Comparison of ENCODE assay signal across 13 cellular contexts in genomic region chr11:126079640-126080205, GRCh38. TPM values are rescaled to one million over a fixed set of nuclear protein-coding genes. Genes with fewer than 3 reads are reported as not detected.
A peak's percentile ranks its signal among the peaks of the same experiment; 100 is the strongest.
DNase-seq lines count a peak whose midpoint lies in the region; ATAC-seq, FAIRE-seq and TF ChIP-seq lines count a peak whose summit lies in the region.
"Had no signal": no experiment of that assay in that cellular context is flagged by ENCODE, and none has a peak within 500 bp of the region (broad histone marks: within the 10 kb centered on the region; RNA-seq: fewer than 3 reads in every experiment).

No MANE protein-coding gene starts in this region.

- no peaks in the 10 kb centered on the region for H3K36me3 ChIP-seq in muscle layer of colon (ENCODE audit: insufficient read depth, low read length)
- H3K36me3 ChIP-seq: MG63 had no signal

- no peak for TF ChIP-seq CTCF in A549 (IDR thresholded peaks at IDR 0.05)

- POLR2A ChIA-PET in A549 (lab: Yijun Ruan, JAX), result no interaction called here
- POLR2A ChIA-PET in HEK293T (lab: Yijun Ruan, JAX), result no interaction called here

- H3K27ac ChIP-seq in A549, result peak overlapping the region; percentile 25 to 59; a peak in 4 of 6 replicates
- peak overlapping the region; percentile 69 for H3K27ac ChIP-seq in muscle layer of colon (ENCODE audit: low read depth, low read length)

- no peak overlapping the region for H3K9ac ChIP-seq in muscle layer of colon (ENCODE audit: low read length)

- peaks cover 17% of the 10 kb centered on the region for H3K4me1 ChIP-seq in A549
- H3K4me1 ChIP-seq in muscle layer of colon (ENCODE audit: insufficient read depth, low read length), result peaks cover 25% of the 10 kb centered on the region

- WGBS in A549 (ENCODE audit: missing lambda C conversion rate), result 30% methylated on average over 5 of the region's 6 CpGs

- no peaks in the 10 kb centered on the region for H3K27me3 ChIP-seq in muscle layer of colon (ENCODE audit: control insufficient read depth in 1 of 2, insufficient read depth in 2 of 2, low read length in 2 of 2)
- H3K27me3 ChIP-seq: MG63 had no signal

- peak overlapping the region; percentile 61 for H3K4me2 ChIP-seq in A549

- no peaks in the 10 kb centered on the region for H3K4me1 Mint-ChIP-seq in stimulated activated memory B cell treated with anti-CD40 and anti-IgM and Interleukin-4, amounts not matched to agents 10 μg/mL and 1 μg/mL and 100 μg/mL, for 72 hours
- H3K4me1 Mint-ChIP-seq: B cell had no signal

- no peaks in the 10 kb centered on the region for H3K9me3 Mint-ChIP-seq in stimulated activated memory B cell treated with anti-CD40 and anti-IgM and Interleukin-4, amounts not matched to agents 10 μg/mL and 1 μg/mL and 100 μg/mL, for 72 hours
- H3K9me3 Mint-ChIP-seq: stimulated activated effector memory CD8-positive, alpha-beta T cell treated with anti-CD3 and anti-CD28 coated beads, Interleukin-12 subunit alpha, Interleukin-12 subunit beta, amount 100 ng/mL, for 72 hours had no signal

- no peak overlapping the region for H3K27ac Mint-ChIP-seq in stimulated activated memory B cell treated with anti-CD40 and anti-IgM and Interleukin-4, amounts not matched to agents 10 μg/mL and 1 μg/mL and 100 μg/mL, for 72 hours
- H3K27ac Mint-ChIP-seq: B cell; stimulated activated effector memory CD8-positive, alpha-beta T cell treated with anti-CD3 and anti-CD28 coated beads, Interleukin-12 subunit alpha, Interleukin-12 subunit beta, amount 100 ng/mL, for 72 hours had no signal

- TF ChIP-seq RAD21 in A549 (conservative IDR thresholded peaks at IDR 0.05 in 1 of 2, IDR thresholded peaks at IDR 0.05 in 1 of 2), result no peak

- H3K4me3 ChIP-seq in A549 (no peak overlapping the region), muscle layer of colon (ENCODE audit: low read depth in 1 of 2, low read length in 2 of 2) (no peak overlapping the region)
- H3K4me3 ChIP-seq: MG63 had no signal

- no peaks in the 10 kb centered on the region for H3K9me3 ChIP-seq in A549
- H3K9me3 ChIP-seq in muscle layer of colon (ENCODE audit: low read length), result no peaks in the 10 kb centered on the region
- H3K9me3 ChIP-seq: MG63 had no signal

- H3K4me3 Mint-ChIP-seq in stimulated activated memory B cell treated with anti-CD40 and anti-IgM and Interleukin-4, amounts not matched to agents 10 μg/mL and 1 μg/mL and 100 μg/mL, for 72 hours, result no peak overlapping the region
- H3K4me3 Mint-ChIP-seq: B cell; stimulated activated effector memory CD8-positive, alpha-beta T cell treated with anti-CD3 and anti-CD28 coated beads, Interleukin-12 subunit alpha, Interleukin-12 subunit beta, amount 100 ng/mL, for 72 hours had no signal

- ATAC-seq in A549, result peak; percentile 57 to 58; a peak in 4 of 6 replicates
- peak; percentile 81 for ATAC-seq in SK-N-SH treated with all-trans-retinoic acid at 6 μM for 48 hours
- no peak for ATAC-seq in GM18498 (IDR thresholded peaks at IDR 0.05; ENCODE audit: unreplicated experiment)
- ATAC-seq in stimulated activated memory B cell treated with anti-CD40 and anti-IgM and Interleukin-4, amounts not matched to agents 10 μg/mL and 1 μg/mL and 100 μg/mL, for 72 hours, result no peak
- no peak for ATAC-seq in GM18873 (IDR thresholded peaks at IDR 0.05; ENCODE audit: low FRiP score, unreplicated experiment)
- ATAC-seq: stimulated activated effector memory CD8-positive, alpha-beta T cell treated with anti-CD3 and anti-CD28 coated beads, Interleukin-12 subunit alpha, Interleukin-12 subunit beta, amount 100 ng/mL, for 72 hours had no signal

- DNase-seq in A549 (ENCODE audit: low read depth in 1 of 2, low spot score in 1 of 2), result no peak
- DNase-seq in HEK293T (ENCODE audit: extremely low spot score), result peak; percentile 48
- no peak for DNase-seq in activated effector memory CD4-positive, alpha-beta T cell treated with Interleukin-2 at 50 U/mL for 16 hours
- DNase-seq: amniotic stem cell had no signal

- no peak for FAIRE-seq in A549 (lab: Jason Lieb, UNC)
- FAIRE-seq: endometrium had no signal

- TF ChIP-seq EP300 in A549 (IDR thresholded peaks at IDR 0.05), result no peak

- no peaks in the 10 kb centered on the region for H3K36me3 Mint-ChIP-seq in stimulated activated memory B cell treated with anti-CD40 and anti-IgM and Interleukin-4, amounts not matched to agents 10 μg/mL and 1 μg/mL and 100 μg/mL, for 72 hours
- H3K36me3 Mint-ChIP-seq: stimulated activated effector memory CD8-positive, alpha-beta T cell treated with anti-CD3 and anti-CD28 coated beads, Interleukin-12 subunit alpha, Interleukin-12 subunit beta, amount 100 ng/mL, for 72 hours had no signal

- CTCF ChIA-PET in A549 (lab: Yijun Ruan, JAX) (no interaction called here), HEK293T (lab: Yijun Ruan, JAX) (interaction anchor here (1.5 kb wide), 1 partner anchor 18 kb away, joined by 6 read pairs; no protein-coding TSS in a partner anchor)

- peaks cover 42% of the 10 kb centered on the region for H3K27me3 Mint-ChIP-seq in stimulated activated memory B cell treated with anti-CD40 and anti-IgM and Interleukin-4, amounts not matched to agents 10 μg/mL and 1 μg/mL and 100 μg/mL, for 72 hours

- TF ChIP-seq POLR2A in A549 (IDR thresholded peaks at IDR 0.05; ENCODE audit: low read length), result no peak

TF ChIP-seq in A549, 52 proteins besides CTCF, POLR2A, EP300 and RAD21:
- no peak for TF ChIP-seq HOXB5 (CRISPR knock-in tag; IDR thresholded peaks at IDR 0.05)
- no peak for TF ChIP-seq JUNB (IDR thresholded peaks at IDR 0.05)
- TF ChIP-seq, protein P1, sequence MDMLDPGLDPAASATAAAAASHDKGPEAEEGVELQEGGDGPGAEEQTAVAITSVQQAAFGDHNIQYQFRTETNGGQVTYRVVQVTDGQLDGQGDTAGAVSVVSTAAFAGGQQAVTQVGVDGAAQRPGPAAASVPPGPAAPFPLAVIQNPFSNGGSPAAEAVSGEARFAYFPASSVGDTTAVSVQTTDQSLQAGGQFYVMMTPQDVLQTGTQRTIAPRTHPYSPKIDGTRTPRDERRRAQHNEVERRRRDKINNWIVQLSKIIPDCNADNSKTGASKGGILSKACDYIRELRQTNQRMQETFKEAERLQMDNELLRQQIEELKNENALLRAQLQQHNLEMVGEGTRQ (IDR thresholded peaks at IDR 0.05), result no peak
- TF ChIP-seq EHF (CRISPR knock-in tag; IDR thresholded peaks at IDR 0.05), result no peak
- TF ChIP-seq MAFK (IDR thresholded peaks at IDR 0.05; ENCODE audit: partially characterized antibody), result no peak
- no peak for TF ChIP-seq SMC3 (IDR thresholded peaks at IDR 0.05)
- TF ChIP-seq HOXB13 (CRISPR knock-in tag; IDR thresholded peaks at IDR 0.05; ENCODE audit: low read depth), result no peak
- no peak for TF ChIP-seq BHLHE40 (IDR thresholded peaks at IDR 0.05; ENCODE audit: low read depth, low read length)

TF ChIP-seq in HEK293T, 16 proteins besides CTCF, POLR2A, EP300 and RAD21:
- no peak for TF ChIP-seq BHLHE40 (IDR thresholded peaks at IDR 0.05; ENCODE audit: borderline replicate concordance)
- no peak for TF ChIP-seq HDGF (IDR thresholded peaks at IDR 0.05; ENCODE audit: borderline replicate concordance)
- no peak for TF ChIP-seq SUZ12 (IDR thresholded peaks at IDR 0.05)
- TF ChIP-seq L3MBTL2 (conservative IDR thresholded peaks at IDR 0.05), result no peak
- no peak for TF ChIP-seq TARDBP (IDR thresholded peaks at IDR 0.05)
- TF ChIP-seq ELF4 (IDR thresholded peaks at IDR 0.05), result no peak
- TF ChIP-seq CTBP1 (IDR thresholded peaks at IDR 0.05; ENCODE audit: borderline replicate concordance), result no peak
- TF ChIP-seq FOXA1 (IDR thresholded peaks at IDR 0.05), result no peak
- no peak for TF ChIP-seq FOXM1 (IDR thresholded peaks at IDR 0.05; ENCODE audit: borderline replicate concordance)

TF ChIP-seq in SK-N-SH treated with all-trans-retinoic acid at 6 μM for 48 hours, 23 proteins besides CTCF, POLR2A, EP300 and RAD21 (continues in another document):
- TF ChIP-seq ZNF8 (CRISPR knock-in tag; IDR thresholded peaks at IDR 0.05) (0 out of 2 replicates have a peak, but pooled peaks have one; percentile 6), ARNTL (CRISPR knock-in tag; IDR thresholded peaks at IDR 0.05; ENCODE audit: borderline replicate concordance, low read depth) (no peak), TCF4 (CRISPR knock-in tag; IDR thresholded peaks at IDR 0.05; ENCODE audit: borderline replicate concordance) (0 out of 2 replicates have a peak, but pooled peaks have one; percentile 16), ISL1 (CRISPR knock-in tag; IDR thresholded peaks at IDR 0.05) (peak; percentile 38; the same call in 1 of the 2 replicates), TSHZ2 (CRISPR knock-in tag; IDR thresholded peaks at IDR 0.05) (no peak), ESRRG (CRISPR knock-in tag; IDR thresholded peaks at IDR 0.05) (no peak)

RNA-seq across cellular contexts. Expression of gene CDON, which starts 17.1 kb away (rescaled TPM):
- polyA plus RNA-seq in A549 (2011; rRNA removed) (5.6 and 7.8 TPM in 2 replicates), A549 (2017; fragmentation: RNase III; extraction: RNeasy Plus Mini Kit Qiagen cat#74134 plus additional on column Dnase treatment) (1.3 to 1.9 TPM (median 1.7 TPM) in 3 replicates)
- polyA plus RNA-seq in A549 (2012; cell fraction: cytosol; rRNA removed), result 1.2 and 1.6 TPM in 2 replicates
- polyA plus RNA-seq in A549 (2012; cell fraction: nucleus; rRNA removed), result 1.7 and 2.8 TPM in 2 replicates
- polyA minus RNA-seq in A549 (2011; rRNA and poly(A)+ RNA removed), result 9.6 and 12.2 TPM in 2 replicates

Comparison
In these comparisons a context has a peak if more than half of its experiments do, and no peak if none do; other contexts are left out.
1. ATAC-seq: peak in A549 (2 of 2) and SK-N-SH treated with all-trans-retinoic acid at 6 μM for 48 hours (single experiment); none in GM18498 (single experiment), stimulated activated memory B cell treated with anti-CD40 and anti-IgM and Interleukin-4, amounts not matched to agents 10 μg/mL and 1 μg/mL and 100 μg/mL, for 72 hours (single experiment) and GM18873 (single experiment).